ENCODE assay signal across 8 cellular contexts in genomic region chr6:159790149-159790946, GRCh38. TPM values are rescaled to one million over a fixed set of nuclear protein-coding genes. Genes with fewer than 3 reads are reported as not detected.
DNase-seq lines count a peak whose midpoint lies in the region; ATAC-seq and TF ChIP-seq lines count a peak whose summit lies in the region.

TSS of gene MRPL18 (plus strand) at chr6:159790467. CDS start at chr6:159790588, 121 bp downstream.

- no peaks in the 10 kb centered on the region for H3K27me3 ChIP-seq in IMR-90 (ENCODE audit: control insufficient read depth, insufficient read depth, low read length)

- ATAC-seq in GM21528 (IDR thresholded peaks at IDR 0.05; ENCODE audit: low FRiP score, unreplicated experiment): peak; percentile 83
- peak; percentile 88 for ATAC-seq in IMR-90 (ENCODE audit: low read depth)

- dilution Hi-C loops in IMR-90 (cut with HindIII; ENCODE audit: low sequenced_read_pairs, unreplicated experiment): no loop called here

- peaks cover 7% of the 10 kb centered on the region for H3K36me3 ChIP-seq in IMR-90 (ENCODE audit: control insufficient read depth, insufficient read depth, low read length)

- H4K8ac ChIP-seq in IMR-90 (ENCODE audit: low read depth in 2 of 2, low read length in 2 of 2): peak within 1 kb of the TSS; percentile 74 to 89

- H2BK15ac ChIP-seq in IMR-90 (ENCODE audit: low read depth, low read length): peak within 1 kb of the TSS; percentile 9; the same call in 1 of the 3 replicates

- H2BK20ac ChIP-seq in IMR-90 (ENCODE audit: low read depth, low read length): no peak within 1 kb of the TSS

- peak within 1 kb of the TSS; percentile 77 for H2AK5ac ChIP-seq in IMR-90 (ENCODE audit: low read depth, low read length)

- H4K20me1 ChIP-seq in IMR-90 (ENCODE audit: insufficient read depth, low read length): peaks cover 16% of the 10 kb centered on the region

- 0% methylated on average over 18 of the region's 55 CpGs; no CpG with 5 or more reads in 1 of the 2 experiments for WGBS in IMR-90 (ENCODE audit: extremely low coverage in 2 of 2, insufficient read length in 1 of 2), 2 experiments

- H3K9me1 ChIP-seq in IMR-90 (ENCODE audit: insufficient read depth, low read length): no peaks in the 10 kb centered on the region

- peak within 1 kb of the TSS; percentile 76 for H4K5ac ChIP-seq in IMR-90 (ENCODE audit: low read depth, low read length)

- peak; percentile 99 for DNase-seq in DMS 273 (lab: John Stamatoyannopoulos, UW; ENCODE audit: unreplicated experiment)
- DNase-seq in IMR-90: peak; percentile 98
- DNase-seq in OCI-M1 (lab: John Stamatoyannopoulos, UW): peak; percentile 98
- peak; percentile 86 for DNase-seq in activated T-cell treated with anti-CD3 and anti-CD28 coated beads for 24 hours (ENCODE audit: low read depth)
- DNase-seq in epidermal melanocyte (ENCODE audit: insufficient read length, low spot score): peak; percentile 79
- DNase-seq in middle frontal gyrus (ENCODE audit: extremely low spot score, low spot score): peak; percentile 96
- DNase-seq in stimulated activated CD8-positive, alpha-beta memory T cell treated with anti-CD3 and anti-CD28 coated beads, Interleukin-4, amount 100 ng/mL, for 1 hour (ENCODE audit: low read depth in 2 of 2, low spot score in 1 of 2): peak; percentile 61 to 78

- peak within 1 kb of the TSS; percentile 96 for H2AFZ ChIP-seq in IMR-90 (replicated peaks; ENCODE audit: low read length, poor library complexity)

- H3K56ac ChIP-seq in IMR-90 (ENCODE audit: extremely low read depth, insufficient read depth, low read length): peak within 1 kb of the TSS; percentile 79

- peak within 1 kb of the TSS; percentile 54 for H2BK120ac ChIP-seq in IMR-90 (ENCODE audit: low read depth, low read length)

- peak within 1 kb of the TSS; percentile 95 for H3K23ac ChIP-seq in IMR-90 (ENCODE audit: low read depth, low read length)

- peak; percentile 83 for TF ChIP-seq POLR2A in IMR-90 (IDR thresholded peaks at IDR 0.05; ENCODE audit: low read depth, low read length)

- no peak for TF ChIP-seq RAD21 in IMR-90 (IDR thresholded peaks at IDR 0.05; ENCODE audit: low read length)

- no TSS peak for BruUV-seq in IMR-90 (replicated peaks; lab: Mats Ljungman, UMichigan)

- H3K14ac ChIP-seq in IMR-90 (replicated peaks; ENCODE audit: low read depth, low read length): peak within 1 kb of the TSS; percentile 91

- peak within 1 kb of the TSS; percentile 30 for H3K18ac ChIP-seq in IMR-90 (ENCODE audit: low read depth, low read length)

- no peak for TF ChIP-seq CTCF in IMR-90 (conservative IDR thresholded peaks at IDR 0.05; ENCODE audit: low read depth, low read length)

- in situ Hi-C loops in IMR-90 (cut with MboI; ENCODE audit: low sequenced_read_pairs): no loop called here

- peak within 1 kb of the TSS; percentile 76 for H3K4me2 ChIP-seq in IMR-90 (ENCODE audit: low read depth, low read length)

- intact Hi-C loops in IMR-90 (cut with micrococcal nuclease): no loop called here

- peak within 1 kb of the TSS; percentile 98 for H2AK9ac ChIP-seq in IMR-90 (replicated peaks; ENCODE audit: low read depth, low read length, poor library complexity)

- H2BK5ac ChIP-seq in IMR-90 (ENCODE audit: low read depth, low read length, poor library complexity, severe bottlenecking): peak within 1 kb of the TSS; percentile 75

- H3K4ac ChIP-seq in IMR-90 (ENCODE audit: low read depth, low read length): peak within 1 kb of the TSS; percentile 90

- POLR2A ChIA-PET in IMR-90 (lab: Charles Lee; ENCODE audit: unreplicated experiment): interaction anchor here (0.7 to 1.0 kb wide), 2 partner anchors 54 to 110 kb away, joined by 3 read pairs; no protein-coding TSS in a partner anchor

- no peaks in the 10 kb centered on the region for H3K9me3 ChIP-seq in IMR-90 (ENCODE audit: control insufficient read depth, insufficient read depth, low read length)

- CTCF ChIA-PET in IMR-90 (lab: Yijun Ruan, JAX): interaction anchor here (0.7 to 1.3 kb wide), 2 partner anchors 18 to 99 kb away, joined by 3 to 5 read pairs; no protein-coding TSS in a partner anchor

- H3K9ac ChIP-seq in IMR-90 (ENCODE audit: low read depth, low read length): peak within 1 kb of the TSS; percentile 90

- peak within 1 kb of the TSS; percentile 89 for H3K4me3 ChIP-seq in IMR-90 (ENCODE audit: insufficient read depth, low read depth, low read length)

- H4K91ac ChIP-seq in IMR-90 (ENCODE audit: insufficient read depth, low read depth, low read length): peak within 1 kb of the TSS; percentile 89

- H3K79me1 ChIP-seq in IMR-90 (ENCODE audit: low read depth in 1 of 2, low read length in 2 of 2): peaks cover 11 to 25% of the 10 kb centered on the region in 2 experiments; a peak in 3 of 4 replicates

- H3K4me1 ChIP-seq in IMR-90 (ENCODE audit: control insufficient read depth, insufficient read depth, low read length): peaks cover 4% of the 10 kb centered on the region

- peak within 1 kb of the TSS; percentile 91 for H3K27ac ChIP-seq in IMR-90 (ENCODE audit: insufficient read depth, low read length)

TF ChIP-seq in IMR-90, 13 proteins besides CTCF, POLR2A, EP300 and RAD21:
- TF ChIP-seq SMC3 (IDR thresholded peaks at IDR 0.05; ENCODE audit: low read depth, low read length) (no peak), USF2 (IDR thresholded peaks at IDR 0.05; ENCODE audit: low read depth, low read length) (peak; percentile 62; the same call in 1 of the 2 replicates), FOS (IDR thresholded peaks at IDR 0.05; ENCODE audit: low read depth, low read length) (0 out of 2 replicates have a peak, but pooled peaks have one; percentile 44), MXI1 (IDR thresholded peaks at IDR 0.05; ENCODE audit: borderline replicate concordance, low read depth, low read length) (peak; percentile 67; the same call in 1 of the 2 replicates), CEBPB (IDR thresholded peaks at IDR 0.05; ENCODE audit: low read depth, low read length) (peak; percentile 89)

RNA-seq across cellular contexts. Expression of gene MRPL18, which starts in this region (rescaled TPM):
- total RNA-seq in IMR-90 (2012; rRNA removed): 53.4 and 70.5 TPM in 2 replicates
- 56.8 and 64.1 TPM in 2 replicates for polyA plus RNA-seq in IMR-90 (2012; rRNA removed)
- 30.1 and 53.9 TPM in 2 replicates for polyA plus RNA-seq in IMR-90 (2012; cell fraction: cytosol; rRNA removed)
- 6.7 and 21.0 TPM in 2 replicates for polyA plus RNA-seq in IMR-90 (2012; cell fraction: nucleus; rRNA removed; ENCODE audit: low replicate concordance)

Comparison
In these comparisons a context has a peak if more than half of its experiments do, and no peak if none do; other contexts are left out.
1. Peak in every context shown above with its lines: DNase-seq, ATAC-seq, H3K4me3 ChIP-seq and H3K27ac ChIP-seq.